Comparison of ENCODE assay signal across 35 cellular contexts in genomic region chr9:8451146-8451545, GRCh38.
"Had no signal": no experiment of that assay in that cellular context is flagged by ENCODE, and none has a peak within 500 bp of the region (broad histone marks: within the 10 kb centered on the region; RNA-seq: fewer than 3 reads in every experiment).

No MANE protein-coding gene starts in this region.

- DNase-seq: Karpas-422, Kasumi-1, MG63, MM.1S, MV-4-11, NCI-H1048, NCI-H1092, NCI-H1092 treated with DMSO at 0.1 percent for 48 hours, NCI-H1105, NCI-H1105 treated with DMSO at 0.1 percent for 48 hours, NCI-H1417, NCI-H1417 treated with DMSO at 0.1 percent for 48 hours, NCI-H1436, NCI-H1436 treated with DMSO at 0.1 percent for 48 hours, NCI-H146, NCI-H1694, NCI-H1694 treated with DMSO at 0.1 percent for 48 hours, NCI-H187, NCI-H187 treated with DMSO at 0.1 percent for 48 hours, NCI-H1930, NCI-H2029, NCI-H2029 treated with DMSO at 0.1 percent for 48 hours, NCI-H2081, NCI-H2081 treated with DMSO at 0.1 percent for 48 hours, NCI-H2107, NCI-H2171, NCI-H2171 treated with DMSO at 0.1 percent for 48 hours, NCI-H2227 treated with DMSO at 0.1 percent for 48 hours, NCI-H226, NCI-H345, NCI-H446, NCI-H446 treated with DMSO at 0.1 percent for 48 hours, NCI-H510A, NCI-H510A treated with DMSO at 0.1 percent for 48 hours had no signal

- H3K4me3 ChIP-seq: MG63 had no signal

- H3K9ac ChIP-seq: KMS-11 had no signal

- H3K27ac ChIP-seq: KMS-11 had no signal

- H3K36me3 ChIP-seq: MG63 had no signal

- H3K9me3 ChIP-seq: MG63 had no signal
